Comparison of ENCODE assay signal across 27 cellular contexts in genomic region chr1:70397013-70397412, GRCh38.
"Had no signal": no experiment of that assay in that cellular context is flagged by ENCODE, and none has a peak within 500 bp of the region (broad histone marks: within the 10 kb centered on the region; RNA-seq: fewer than 3 reads in every experiment).

No MANE protein-coding gene starts in this region.

- ATAC-seq: activated T-cell treated with anti-CD3 and anti-CD28 coated beads, Interleukin-2, amount 50 U/mL, for 4 hours; Panc1; Right ventricle myocardium inferior; T-cell had no signal

- DNase-seq: activated CD4-positive, alpha-beta memory T cell treated with anti-CD3 and anti-CD28 coated beads for 36 hours; activated CD4-positive, alpha-beta T cell treated with anti-CD3 and anti-CD28 coated beads, Interleukin-2, amount 10 ng/mL, durations not matched to agents 7 days and 5 days; activated CD4-positive, CD25-positive, alpha-beta regulatory T cell; activated CD8-positive, alpha-beta memory T cell treated with anti-CD3 and anti-CD28 coated beads for 24 hours; activated effector memory CD4-positive, alpha-beta T cell treated with anti-CD3 and anti-CD28 coated beads, Interleukin-2, amount 50 U/mL, for 16 hours; activated naive CD4-positive, alpha-beta T cell treated with Interleukin-2 at 50 U/mL for 16 hours; activated naive CD8-positive, alpha-beta T cell treated with anti-CD3 and anti-CD28 coated beads for 36 hours; activated T-cell treated with anti-CD3 and anti-CD28 coated beads, Interleukin-2, amount 50 U/mL, for 4 hours; brain microvascular endothelial cell; Kasumi-1; NCI-H1105 treated with DMSO at 0.1 percent for 48 hours; NCI-H1436 treated with DMSO at 0.1 percent for 48 hours; NCI-H187; NCI-H2081; NCI-H2171 treated with DMSO at 0.1 percent for 48 hours; NCI-H226; NCI-H510A treated with DMSO at 0.1 percent for 48 hours; NCI-H69; NK-92 treated with Interleukin-12 subunit alpha and Interleukin-12 subunit beta, amount 100 ng/mL, for 24 hours; OCI-M1; RPMI8226; T-cell had no signal

- H3K27me3 ChIP-seq: brain microvascular endothelial cell, cardiac muscle cell had no signal

- H3K4me3 ChIP-seq: cardiac muscle cell, SK-N-MC had no signal

- H3K27ac ChIP-seq: brain microvascular endothelial cell, cardiac muscle cell, SK-N-MC, VCaP had no signal

- H3K36me3 ChIP-seq: brain microvascular endothelial cell, cardiac muscle cell had no signal
